1 cellular context compared by ENCODE assay signal in the genomic region with DNA sequence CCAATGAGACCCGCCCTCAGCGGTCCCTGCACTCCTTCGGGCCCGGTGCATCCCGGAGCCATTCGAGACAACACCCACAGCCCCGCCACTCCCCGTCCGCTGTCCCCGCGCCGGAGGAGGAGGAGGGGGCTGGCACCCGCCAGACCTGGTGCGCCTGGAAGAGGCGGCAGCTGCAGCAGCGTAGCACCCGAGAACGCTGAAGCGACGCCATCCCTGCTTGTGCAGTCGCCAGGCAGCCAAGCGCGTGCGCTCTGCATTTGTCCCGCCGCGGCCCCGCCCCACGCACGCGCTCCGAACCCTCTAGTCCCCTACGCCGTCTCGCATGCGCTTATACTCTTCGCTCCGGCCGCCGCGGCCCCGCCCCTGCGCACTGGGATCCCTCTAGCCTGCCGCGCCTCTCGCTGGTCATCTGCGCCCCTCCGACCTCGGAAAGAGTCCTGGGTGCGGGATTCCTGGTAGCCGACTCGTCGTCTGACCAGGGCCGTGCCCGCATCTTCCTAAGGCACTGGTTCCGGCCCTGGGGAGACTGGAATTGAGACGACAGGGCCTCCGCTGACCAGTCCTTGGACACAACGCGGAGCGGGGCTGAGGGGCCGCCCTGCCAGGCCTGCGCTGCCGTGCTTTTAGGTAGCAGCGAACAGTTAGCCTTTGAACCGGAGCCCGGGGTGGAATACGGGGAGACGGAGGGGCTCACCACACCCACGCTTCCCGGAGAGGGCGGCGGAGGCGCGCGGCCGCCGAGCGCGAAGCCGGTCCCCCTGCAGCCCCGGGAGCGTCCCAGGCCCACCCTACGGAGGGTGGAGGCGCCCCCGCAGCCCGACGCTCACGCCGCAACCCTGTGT.
TF ChIP-seq lines count a peak whose summit lies in the region.

A gene with protein sequence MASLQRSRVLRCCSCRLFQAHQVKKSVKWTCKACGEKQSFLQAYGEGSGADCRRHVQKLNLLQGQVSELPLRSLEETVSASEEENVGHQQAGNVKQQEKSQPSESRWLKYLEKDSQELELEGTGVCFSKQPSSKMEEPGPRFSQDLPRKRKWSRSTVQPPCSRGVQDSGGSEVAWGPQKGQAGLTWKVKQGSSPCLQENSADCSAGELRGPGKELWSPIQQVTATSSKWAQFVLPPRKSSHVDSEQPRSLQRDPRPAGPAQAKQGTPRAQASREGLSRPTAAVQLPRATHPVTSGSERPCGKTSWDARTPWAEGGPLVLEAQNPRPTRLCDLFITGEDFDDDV (minus strand): TSS at position 232 of the 842 bp plus-strand sequence. CDS start 21 bp downstream, at position 211.

TF ChIP-seq in HepG2, 621 proteins besides CTCF, POLR2A, EP300 and RAD21 (continued from another document and continues in another):
- TF ChIP-seq, protein P1, sequence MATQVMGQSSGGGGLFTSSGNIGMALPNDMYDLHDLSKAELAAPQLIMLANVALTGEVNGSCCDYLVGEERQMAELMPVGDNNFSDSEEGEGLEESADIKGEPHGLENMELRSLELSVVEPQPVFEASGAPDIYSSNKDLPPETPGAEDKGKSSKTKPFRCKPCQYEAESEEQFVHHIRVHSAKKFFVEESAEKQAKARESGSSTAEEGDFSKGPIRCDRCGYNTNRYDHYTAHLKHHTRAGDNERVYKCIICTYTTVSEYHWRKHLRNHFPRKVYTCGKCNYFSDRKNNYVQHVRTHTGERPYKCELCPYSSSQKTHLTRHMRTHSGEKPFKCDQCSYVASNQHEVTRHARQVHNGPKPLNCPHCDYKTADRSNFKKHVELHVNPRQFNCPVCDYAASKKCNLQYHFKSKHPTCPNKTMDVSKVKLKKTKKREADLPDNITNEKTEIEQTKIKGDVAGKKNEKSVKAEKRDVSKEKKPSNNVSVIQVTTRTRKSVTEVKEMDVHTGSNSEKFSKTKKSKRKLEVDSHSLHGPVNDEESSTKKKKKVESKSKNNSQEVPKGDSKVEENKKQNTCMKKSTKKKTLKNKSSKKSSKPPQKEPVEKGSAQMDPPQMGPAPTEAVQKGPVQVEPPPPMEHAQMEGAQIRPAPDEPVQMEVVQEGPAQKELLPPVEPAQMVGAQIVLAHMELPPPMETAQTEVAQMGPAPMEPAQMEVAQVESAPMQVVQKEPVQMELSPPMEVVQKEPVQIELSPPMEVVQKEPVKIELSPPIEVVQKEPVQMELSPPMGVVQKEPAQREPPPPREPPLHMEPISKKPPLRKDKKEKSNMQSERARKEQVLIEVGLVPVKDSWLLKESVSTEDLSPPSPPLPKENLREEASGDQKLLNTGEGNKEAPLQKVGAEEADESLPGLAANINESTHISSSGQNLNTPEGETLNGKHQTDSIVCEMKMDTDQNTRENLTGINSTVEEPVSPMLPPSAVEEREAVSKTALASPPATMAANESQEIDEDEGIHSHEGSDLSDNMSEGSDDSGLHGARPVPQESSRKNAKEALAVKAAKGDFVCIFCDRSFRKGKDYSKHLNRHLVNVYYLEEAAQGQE (IDR thresholded peaks at IDR 0.05; ENCODE audit: borderline replicate concordance in 1 of 2, low read depth in 1 of 2, low read length in 2 of 2) = peak in 1 of 2 experiments; percentile 32; a peak in 1 of 4 replicates
- TF ChIP-seq, protein P2, sequence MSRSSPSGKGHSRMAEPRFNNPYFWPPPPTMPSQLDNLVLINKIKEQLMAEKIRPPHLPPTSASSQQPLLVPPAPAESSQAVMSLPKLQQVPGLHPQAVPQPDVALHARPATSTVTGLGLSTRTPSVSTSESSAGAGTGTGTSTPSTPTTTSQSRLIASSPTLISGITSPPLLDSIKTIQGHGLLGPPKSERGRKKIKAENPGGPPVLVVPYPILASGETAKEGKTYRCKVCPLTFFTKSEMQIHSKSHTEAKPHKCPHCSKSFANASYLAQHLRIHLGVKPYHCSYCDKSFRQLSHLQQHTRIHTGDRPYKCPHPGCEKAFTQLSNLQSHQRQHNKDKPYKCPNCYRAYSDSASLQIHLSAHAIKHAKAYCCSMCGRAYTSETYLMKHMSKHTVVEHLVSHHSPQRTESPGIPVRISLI (CRISPR knock-in tag; IDR thresholded peaks at IDR 0.05; ENCODE audit: borderline replicate concordance) = 0 out of 2 replicates have a peak, but pooled peaks have one; percentile 41
- no peak for TF ChIP-seq SP140L (CRISPR knock-in tag; IDR thresholded peaks at IDR 0.05; ENCODE audit: borderline replicate concordance)
- TF ChIP-seq ARHGAP35 (CRISPR knock-in tag; IDR thresholded peaks at IDR 0.05; ENCODE audit: borderline replicate concordance) = no peak; the same call in 1 of the 2 replicates
- 0 out of 2 replicates have a peak, but pooled peaks have one; percentile 14 for TF ChIP-seq SP2 (CRISPR knock-in tag; IDR thresholded peaks at IDR 0.05)
- peak; percentile 79 for TF ChIP-seq CBX1 (IDR thresholded peaks at IDR 0.05; ENCODE audit: low read depth)
- no peak for TF ChIP-seq ZNF234 (CRISPR knock-in tag; conservative IDR thresholded peaks at IDR 0.05)
- TF ChIP-seq HOXA3 (CRISPR knock-in tag; IDR thresholded peaks at IDR 0.05) = peak; percentile 89
- no peak for TF ChIP-seq FOXM1 (CRISPR knock-in tag; IDR thresholded peaks at IDR 0.05)
- no peak for TF ChIP-seq CC2D1A (CRISPR knock-in tag; IDR thresholded peaks at IDR 0.05)
- 0 out of 2 replicates have a peak, but pooled peaks have one; percentile 37 for TF ChIP-seq RXRB (CRISPR knock-in tag; IDR thresholded peaks at IDR 0.05; ENCODE audit: borderline replicate concordance)
- TF ChIP-seq, protein P3, sequence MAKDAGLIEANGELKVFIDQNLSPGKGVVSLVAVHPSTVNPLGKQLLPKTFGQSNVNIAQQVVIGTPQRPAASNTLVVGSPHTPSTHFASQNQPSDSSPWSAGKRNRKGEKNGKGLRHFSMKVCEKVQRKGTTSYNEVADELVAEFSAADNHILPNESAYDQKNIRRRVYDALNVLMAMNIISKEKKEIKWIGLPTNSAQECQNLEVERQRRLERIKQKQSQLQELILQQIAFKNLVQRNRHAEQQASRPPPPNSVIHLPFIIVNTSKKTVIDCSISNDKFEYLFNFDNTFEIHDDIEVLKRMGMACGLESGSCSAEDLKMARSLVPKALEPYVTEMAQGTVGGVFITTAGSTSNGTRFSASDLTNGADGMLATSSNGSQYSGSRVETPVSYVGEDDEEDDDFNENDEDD (CRISPR knock-in tag; IDR thresholded peaks at IDR 0.05; ENCODE audit: borderline replicate concordance) = peak; percentile 81; the same call in 1 of the 2 replicates
- TF ChIP-seq, protein P4, sequence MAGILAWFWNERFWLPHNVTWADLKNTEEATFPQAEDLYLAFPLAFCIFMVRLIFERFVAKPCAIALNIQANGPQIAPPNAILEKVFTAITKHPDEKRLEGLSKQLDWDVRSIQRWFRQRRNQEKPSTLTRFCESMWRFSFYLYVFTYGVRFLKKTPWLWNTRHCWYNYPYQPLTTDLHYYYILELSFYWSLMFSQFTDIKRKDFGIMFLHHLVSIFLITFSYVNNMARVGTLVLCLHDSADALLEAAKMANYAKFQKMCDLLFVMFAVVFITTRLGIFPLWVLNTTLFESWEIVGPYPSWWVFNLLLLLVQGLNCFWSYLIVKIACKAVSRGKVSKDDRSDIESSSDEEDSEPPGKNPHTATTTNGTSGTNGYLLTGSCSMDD (CRISPR knock-in tag; IDR thresholded peaks at IDR 0.05) = no peak
- no peak for TF ChIP-seq ZNF282 (IDR thresholded peaks at IDR 0.05; ENCODE audit: partially characterized antibody)
- no peak for TF ChIP-seq ZBTB1 (CRISPR knock-in tag; IDR thresholded peaks at IDR 0.05; ENCODE audit: borderline replicate concordance)
- peak; percentile 89; the same call in 1 of the 2 replicates for TF ChIP-seq ZMAT3 (CRISPR knock-in tag; conservative IDR thresholded peaks at IDR 0.05)
- TF ChIP-seq, protein P5, sequence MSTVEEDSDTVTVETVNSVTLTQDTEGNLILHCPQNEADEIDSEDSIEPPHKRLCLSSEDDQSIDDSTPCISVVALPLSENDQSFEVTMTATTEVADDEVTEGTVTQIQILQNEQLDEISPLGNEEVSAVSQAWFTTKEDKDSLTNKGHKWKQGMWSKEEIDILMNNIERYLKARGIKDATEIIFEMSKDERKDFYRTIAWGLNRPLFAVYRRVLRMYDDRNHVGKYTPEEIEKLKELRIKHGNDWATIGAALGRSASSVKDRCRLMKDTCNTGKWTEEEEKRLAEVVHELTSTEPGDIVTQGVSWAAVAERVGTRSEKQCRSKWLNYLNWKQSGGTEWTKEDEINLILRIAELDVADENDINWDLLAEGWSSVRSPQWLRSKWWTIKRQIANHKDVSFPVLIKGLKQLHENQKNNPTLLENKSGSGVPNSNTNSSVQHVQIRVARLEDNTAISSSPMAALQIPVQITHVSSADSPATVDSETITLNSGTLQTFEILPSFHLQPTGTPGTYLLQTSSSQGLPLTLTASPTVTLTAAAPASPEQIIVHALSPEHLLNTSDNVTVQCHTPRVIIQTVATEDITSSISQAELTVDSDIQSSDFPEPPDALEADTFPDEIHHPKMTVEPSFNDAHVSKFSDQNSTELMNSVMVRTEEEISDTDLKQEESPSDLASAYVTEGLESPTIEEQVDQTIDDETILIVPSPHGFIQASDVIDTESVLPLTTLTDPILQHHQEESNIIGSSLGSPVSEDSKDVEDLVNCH (CRISPR knock-in tag; IDR thresholded peaks at IDR 0.05) = no peak
- peak; percentile 53; the same call in 1 of the 2 replicates for TF ChIP-seq SALL2 (CRISPR knock-in tag; IDR thresholded peaks at IDR 0.05)
- TF ChIP-seq ZNF766 (CRISPR knock-in tag; IDR thresholded peaks at IDR 0.05; ENCODE audit: borderline replicate concordance) = 0 out of 2 replicates have a peak, but pooled peaks have one; percentile 67
- TF ChIP-seq, protein P6, sequence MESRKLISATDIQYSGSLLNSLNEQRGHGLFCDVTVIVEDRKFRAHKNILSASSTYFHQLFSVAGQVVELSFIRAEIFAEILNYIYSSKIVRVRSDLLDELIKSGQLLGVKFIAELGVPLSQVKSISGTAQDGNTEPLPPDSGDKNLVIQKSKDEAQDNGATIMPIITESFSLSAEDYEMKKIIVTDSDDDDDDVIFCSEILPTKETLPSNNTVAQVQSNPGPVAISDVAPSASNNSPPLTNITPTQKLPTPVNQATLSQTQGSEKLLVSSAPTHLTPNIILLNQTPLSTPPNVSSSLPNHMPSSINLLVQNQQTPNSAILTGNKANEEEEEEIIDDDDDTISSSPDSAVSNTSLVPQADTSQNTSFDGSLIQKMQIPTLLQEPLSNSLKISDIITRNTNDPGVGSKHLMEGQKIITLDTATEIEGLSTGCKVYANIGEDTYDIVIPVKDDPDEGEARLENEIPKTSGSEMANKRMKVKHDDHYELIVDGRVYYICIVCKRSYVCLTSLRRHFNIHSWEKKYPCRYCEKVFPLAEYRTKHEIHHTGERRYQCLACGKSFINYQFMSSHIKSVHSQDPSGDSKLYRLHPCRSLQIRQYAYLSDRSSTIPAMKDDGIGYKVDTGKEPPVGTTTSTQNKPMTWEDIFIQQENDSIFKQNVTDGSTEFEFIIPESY (CRISPR knock-in tag; IDR thresholded peaks at IDR 0.05) = no peak
- peak; percentile 91 for TF ChIP-seq ZBTB20 (CRISPR knock-in tag; IDR thresholded peaks at IDR 0.05; ENCODE audit: borderline replicate concordance, low read depth)
- no peak for TF ChIP-seq ZNF7 (CRISPR knock-in tag; IDR thresholded peaks at IDR 0.05)
- TF ChIP-seq, protein P7, sequence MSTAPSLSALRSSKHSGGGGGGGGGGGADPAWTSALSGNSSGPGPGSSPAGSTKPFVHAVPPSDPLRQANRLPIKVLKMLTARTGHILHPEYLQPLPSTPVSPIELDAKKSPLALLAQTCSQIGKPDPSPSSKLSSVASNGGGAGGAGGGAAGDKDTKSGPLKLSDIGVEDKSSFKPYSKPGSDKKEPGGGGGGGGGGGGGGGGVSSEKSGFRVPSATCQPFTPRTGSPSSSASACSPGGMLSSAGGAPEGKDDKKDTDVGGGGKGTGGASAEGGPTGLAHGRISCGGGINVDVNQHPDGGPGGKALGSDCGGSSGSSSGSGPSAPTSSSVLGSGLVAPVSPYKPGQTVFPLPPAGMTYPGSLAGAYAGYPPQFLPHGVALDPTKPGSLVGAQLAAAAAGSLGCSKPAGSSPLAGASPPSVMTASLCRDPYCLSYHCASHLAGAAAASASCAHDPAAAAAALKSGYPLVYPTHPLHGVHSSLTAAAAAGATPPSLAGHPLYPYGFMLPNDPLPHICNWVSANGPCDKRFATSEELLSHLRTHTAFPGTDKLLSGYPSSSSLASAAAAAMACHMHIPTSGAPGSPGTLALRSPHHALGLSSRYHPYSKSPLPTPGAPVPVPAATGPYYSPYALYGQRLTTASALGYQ (CRISPR knock-in tag; IDR thresholded peaks at IDR 0.05) = no peak; the same call in none of the 2 replicates
- TF ChIP-seq ZC3H4 (CRISPR knock-in tag; IDR thresholded peaks at IDR 0.05; ENCODE audit: borderline replicate concordance) = no peak
- TF ChIP-seq, protein P8, sequence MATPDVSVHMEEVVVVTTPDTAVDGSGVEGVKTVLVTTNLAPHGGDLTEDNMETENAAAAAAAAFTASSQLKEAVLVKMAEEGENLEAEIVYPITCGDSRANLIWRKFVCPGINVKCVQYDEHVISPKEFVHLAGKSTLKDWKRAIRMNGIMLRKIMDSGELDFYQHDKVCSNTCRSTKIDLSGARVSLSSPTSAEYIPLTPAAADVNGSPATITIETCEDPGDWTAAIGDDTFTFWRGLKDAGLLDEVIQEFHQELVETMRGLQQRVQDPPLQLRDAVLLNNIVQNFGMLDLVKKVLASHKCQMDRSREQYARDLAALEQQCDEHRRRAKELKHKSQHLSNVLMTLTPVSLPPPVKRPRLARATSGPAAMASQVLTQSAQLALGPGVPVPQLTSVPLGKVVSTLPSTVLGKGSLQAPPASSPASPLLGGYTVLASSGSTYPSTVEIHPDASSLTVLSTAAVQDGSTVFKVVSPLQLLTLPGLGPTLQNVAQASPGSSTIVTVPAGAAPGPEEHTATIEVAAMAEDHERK (CRISPR knock-in tag; IDR thresholded peaks at IDR 0.05; ENCODE audit: low read depth) = peak; percentile 85
- no peak for TF ChIP-seq MIXL1 (CRISPR knock-in tag; IDR thresholded peaks at IDR 0.05)
- peak; percentile 3; the same call in 1 of the 2 replicates for TF ChIP-seq ZNF670 (CRISPR knock-in tag; IDR thresholded peaks at IDR 0.05; ENCODE audit: borderline replicate concordance)
- TF ChIP-seq, protein P9, sequence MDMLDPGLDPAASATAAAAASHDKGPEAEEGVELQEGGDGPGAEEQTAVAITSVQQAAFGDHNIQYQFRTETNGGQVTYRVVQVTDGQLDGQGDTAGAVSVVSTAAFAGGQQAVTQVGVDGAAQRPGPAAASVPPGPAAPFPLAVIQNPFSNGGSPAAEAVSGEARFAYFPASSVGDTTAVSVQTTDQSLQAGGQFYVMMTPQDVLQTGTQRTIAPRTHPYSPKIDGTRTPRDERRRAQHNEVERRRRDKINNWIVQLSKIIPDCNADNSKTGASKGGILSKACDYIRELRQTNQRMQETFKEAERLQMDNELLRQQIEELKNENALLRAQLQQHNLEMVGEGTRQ (IDR thresholded peaks at IDR 0.05; ENCODE audit: low read depth, low read length) = no peak
- TF ChIP-seq, protein P9 (CRISPR knock-in tag; IDR thresholded peaks at IDR 0.05; ENCODE audit: borderline replicate concordance) = no peak; the same call in 1 of the 2 replicates
- peak; percentile 76; the same call in 1 of the 2 replicates for TF ChIP-seq CAMTA2 (CRISPR knock-in tag; IDR thresholded peaks at IDR 0.05; ENCODE audit: borderline replicate concordance)
- TF ChIP-seq ZNF768 (CRISPR knock-in tag; IDR thresholded peaks at IDR 0.05) = peak; percentile 37; the same call in 1 of the 2 replicates
- peak; percentile 68; the same call in 1 of the 2 replicates for TF ChIP-seq MTA1 (CRISPR knock-in tag; IDR thresholded peaks at IDR 0.05; ENCODE audit: borderline replicate concordance)
- peak; percentile 89 for TF ChIP-seq ZBTB38 (CRISPR knock-in tag; IDR thresholded peaks at IDR 0.05)
